Comparison of ENCODE assay signal across 16 cellular contexts in genomic region chr14:62001988-62002387, GRCh38.
A peak's percentile ranks its signal among the peaks of the same experiment; 100 is the strongest.
DNase-seq lines count a peak whose midpoint lies in the region; ATAC-seq and TF ChIP-seq lines count a peak whose summit lies in the region.
"Had no signal": no experiment of that assay in that cellular context is flagged by ENCODE, and none has a peak within 500 bp of the region (broad histone marks: within the 10 kb centered on the region; RNA-seq: fewer than 3 reads in every experiment).

No MANE protein-coding gene starts in this region.

- ATAC-seq in GM19397 (IDR thresholded peaks at IDR 0.05; ENCODE audit: unreplicated experiment) (no peak), HG03108 (IDR thresholded peaks at IDR 0.05; ENCODE audit: unreplicated experiment) (no peak), HG02870 (IDR thresholded peaks at IDR 0.05; ENCODE audit: unreplicated experiment) (no peak), GM18519 (IDR thresholded peaks at IDR 0.05; ENCODE audit: low FRiP score, unreplicated experiment) (no peak)
- ATAC-seq: HepG2 had no signal

- H3K79me2 ChIP-seq in ACC112 (ENCODE audit: control insufficient read depth, insufficient read depth, low read length, unreplicated experiment) = no peaks in the 10 kb centered on the region

- H3K4me1 ChIP-seq in ACC112 (ENCODE audit: control insufficient read depth, insufficient read depth, low read length, unreplicated experiment) = peaks cover 13% of the 10 kb centered on the region

- no peaks in the 10 kb centered on the region for H3K36me3 ChIP-seq in ACC112 (ENCODE audit: insufficient read depth, low read length)

- H3K4me3 ChIP-seq in ACC112 (ENCODE audit: low read depth, low read length) = peak overlapping the region; percentile 64
- no peak overlapping the region for H3K4me3 ChIP-seq in fibroblast of villous mesenchyme (ENCODE audit: low read depth, low read length)

- peak; percentile 28 for DNase-seq in HCEC 1CT
- DNase-seq in brain pericyte (ENCODE audit: low read depth, low spot score) = peak; percentile 24
- peak; percentile 57 for DNase-seq in fibroblast of villous mesenchyme (ENCODE audit: low read depth)
- DNase-seq: C1 segment of cervical spinal cord, DMS 273 treated with DMSO at 0.1 percent for 48 hours, NCI-H1048, NCI-H2081 treated with DMSO at 0.1 percent for 48 hours, NCI-H510A, NCI-H774 had no signal

- TF ChIP-seq CTCF in fibroblast of villous mesenchyme (IDR thresholded peaks at IDR 0.05; ENCODE audit: insufficient read depth, low read depth, low read length) = no peak

- no peaks in the 10 kb centered on the region for H3K27me3 ChIP-seq in ACC112 (ENCODE audit: insufficient read depth, low read length)

- peak overlapping the region; percentile 94 for H3K27ac ChIP-seq in ACC112 (ENCODE audit: low read depth, low read length)
- H3K27ac ChIP-seq: KMS-11 had no signal

- no peak overlapping the region for H2AFZ ChIP-seq in ACC112 (ENCODE audit: low read length, unreplicated experiment)
